Comparison of ENCODE assay signal across 8 cellular contexts in the genomic region with DNA sequence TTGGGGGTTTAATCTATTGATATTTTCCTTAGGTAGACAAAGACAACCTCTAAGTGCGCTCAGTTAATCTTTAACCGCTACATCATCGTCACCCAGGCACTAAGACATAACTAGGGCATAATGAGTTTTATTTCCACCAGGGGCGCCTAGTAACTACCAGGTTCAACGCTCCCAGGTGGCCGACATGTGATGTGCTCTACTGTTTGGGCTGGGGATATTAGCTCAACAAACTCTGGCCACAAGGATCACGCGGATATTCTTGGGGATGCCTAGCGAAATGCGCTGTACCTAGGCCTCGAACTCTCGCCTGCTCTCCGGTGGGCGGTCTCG. TPM values are rescaled to one million over a fixed set of nuclear protein-coding genes. Genes with fewer than 3 reads are reported as not detected.
DNase-seq lines count a peak whose midpoint lies in the region; ATAC-seq and TF ChIP-seq lines count a peak whose summit lies in the region.

No MANE protein-coding gene starts in this region.

- H2AFZ ChIP-seq in neural progenitor cell (replicated peaks): peak overlapping the region; percentile 92

- H3K36me3 Mint-ChIP-seq in neural progenitor cell: peaks cover 13% of the 10 kb centered on the region

- H3F3A ChIP-seq in neural progenitor cell (ENCODE audit: low read depth): peaks cover 14% of the 10 kb centered on the region

- H3K9me3 Mint-ChIP-seq in neural progenitor cell: peaks cover 5% of the 10 kb centered on the region

- DNase-seq in AML-193 (lab: John Stamatoyannopoulos, UW) (peak; percentile 69 to 73), NCI-H2107 (lab: John Stamatoyannopoulos, UW) (peak; percentile 21), neural progenitor cell (ENCODE audit: low spot score) (no peak), 8988T (no peak)
- peak; percentile 67 to 69 for DNase-seq in activated CD4-positive, alpha-beta T cell treated with anti-CD3 and anti-CD28 coated beads for 4 hours

- H3K4me3 ChIP-seq in esophagus (ENCODE audit: low read depth in 1 of 2, low read length in 2 of 2) (peak overlapping the region; percentile 81 to 90), neural progenitor cell (peak overlapping the region; percentile 81)

- TF ChIP-seq CTCF in neural progenitor cell (IDR thresholded peaks at IDR 0.05): peak; percentile 46

- H3K27ac ChIP-seq in esophagus (ENCODE audit: low read depth in 2 of 2, low read length in 1 of 2) (peak overlapping the region; percentile 95 to 100), neural progenitor cell (peak overlapping the region; percentile 88)

- peaks cover 4% of the 10 kb centered on the region for H3K27me3 Mint-ChIP-seq in neural progenitor cell (ENCODE audit: insufficient read depth, low read depth)

- peaks cover 54% of the 10 kb centered on the region for H3K79me2 ChIP-seq in neural progenitor cell (ENCODE audit: low read depth)

- H3K27ac Mint-ChIP-seq in neural progenitor cell: peak overlapping the region; percentile 88

- ATAC-seq in GM18517 (IDR thresholded peaks at IDR 0.05; ENCODE audit: unreplicated experiment) (peak; percentile 55), HG03025 (IDR thresholded peaks at IDR 0.05; ENCODE audit: low FRiP score, unreplicated experiment) (peak; percentile 51)

- WGBS in esophagus, 2 donors: 1% methylated on average over 15 of the region's 15 CpGs

- peak overlapping the region; percentile 95 for H3K4me3 Mint-ChIP-seq in neural progenitor cell

- H3K9ac ChIP-seq in neural progenitor cell: peak overlapping the region; percentile 38

- H3K4me1 ChIP-seq in esophagus (ENCODE audit: control insufficient read depth in 2 of 2, insufficient read depth in 2 of 2, low read length in 1 of 2): no peaks in the 10 kb centered on the region
- peaks cover 33% of the 10 kb centered on the region for H3K4me1 ChIP-seq in neural progenitor cell

- H3K36me3 ChIP-seq in esophagus (ENCODE audit: control insufficient read depth in 2 of 2, insufficient read depth in 2 of 2, low read length in 1 of 2) (no peaks in the 10 kb centered on the region), neural progenitor cell (no peaks in the 10 kb centered on the region)

- no peaks in the 10 kb centered on the region for H3K9me3 ChIP-seq in esophagus (ENCODE audit: control insufficient read depth in 2 of 2, insufficient read depth in 1 of 2, low read depth in 1 of 2, low read length in 1 of 2)
- H3K9me3 ChIP-seq in neural progenitor cell (ENCODE audit: low read depth): no peaks in the 10 kb centered on the region

- H3K4me1 Mint-ChIP-seq in neural progenitor cell: peaks cover 31% of the 10 kb centered on the region

- no peaks in the 10 kb centered on the region for H3K27me3 ChIP-seq in esophagus (ENCODE audit: control insufficient read depth in 1 of 2, insufficient read depth in 2 of 2, low read length in 2 of 2)
- no peaks in the 10 kb centered on the region for H3K27me3 ChIP-seq in neural progenitor cell

- peak overlapping the region; percentile 94 for H3K4me2 ChIP-seq in neural progenitor cell

- H4K20me1 ChIP-seq in neural progenitor cell (ENCODE audit: low read depth): peaks cover 8% of the 10 kb centered on the region

RNA-seq across cellular contexts. Expression of gene RAB33B, which starts 0.9 kb away (rescaled TPM):
- polyA plus RNA-seq in esophagus: 1 to 10 TPM; 1.8 to 2.3 TPM
- total RNA-seq in neural progenitor cell (ENCODE audit: low replicate concordance): 10.3 and 14.4 TPM in 2 replicates

Comparison
In these comparisons a context has a peak if more than half of its experiments do, and no peak if none do; other contexts are left out.
1. DNase-seq: peak in AML-193 (2 of 2), NCI-H2107 (single experiment) and activated CD4-positive, alpha-beta T cell treated with anti-CD3 and anti-CD28 coated beads for 4 hours (2 of 2); none in neural progenitor cell (single experiment) and 8988T (single experiment).